In the genomic region with DNA sequence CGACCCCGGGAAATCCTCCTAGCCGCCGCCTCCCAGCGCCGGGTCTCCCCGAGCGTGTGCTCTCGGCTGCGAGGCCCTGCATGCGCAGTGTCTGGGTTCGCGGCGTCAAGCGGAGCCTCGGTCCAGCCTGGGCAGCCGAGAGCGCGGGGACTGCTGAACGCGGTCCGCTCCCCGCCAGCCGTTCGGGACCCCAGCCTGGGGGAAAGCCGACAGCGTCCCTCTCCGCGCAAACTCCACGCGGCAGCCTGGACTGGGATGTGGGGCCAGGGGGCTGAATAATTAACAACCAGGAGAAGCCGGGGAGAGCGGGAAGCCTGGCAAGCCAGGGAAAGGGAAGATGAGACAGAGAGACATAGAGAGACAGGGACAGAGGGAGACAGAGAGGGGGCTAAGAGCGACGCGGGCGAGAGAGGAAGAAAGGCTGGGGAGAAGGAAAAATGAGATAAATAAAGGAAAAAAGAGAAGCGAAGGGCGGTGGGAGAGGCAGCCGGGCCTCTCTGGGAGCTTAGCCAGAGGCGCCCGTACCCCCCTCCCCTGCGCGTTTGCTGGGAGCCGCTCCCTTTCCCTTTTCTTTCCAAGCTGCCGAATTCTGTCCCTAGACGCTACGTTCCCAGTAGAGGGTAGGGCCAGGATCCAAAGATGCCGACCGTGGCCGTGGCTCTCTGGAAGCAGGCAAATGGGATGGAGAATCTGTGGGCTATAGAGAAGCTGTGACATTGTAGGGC, we compare ENCODE assay signal across 10 cellular contexts.
DNase-seq lines count a peak whose midpoint lies in the region; ATAC-seq lines count a peak whose summit lies in the region.
"Had no signal": no experiment of that assay in that cellular context is flagged by ENCODE, and none has a peak within 500 bp of the region (broad histone marks: within the 10 kb centered on the region; RNA-seq: fewer than 3 reads in every experiment).

No MANE protein-coding gene starts in this region.

- DNase-seq in NCI-H82 (lab: John Stamatoyannopoulos, UW) (peak; percentile 47), NCI-H82 treated with DMSO at 0.1 percent for 48 hours (lab: John Stamatoyannopoulos, UW; ENCODE audit: unreplicated experiment) (no peak), anterior cingulate cortex (lab: John Stamatoyannopoulos, UW) (peak in 38 of 58 donors; percentile 25 to 80 (median 46)), left lobe of liver (ENCODE audit: low spot score) (no peak), substantia nigra (lab: John Stamatoyannopoulos, UW) (peak in 13 of 49 donors; percentile 26 to 55 (median 38)), COR-L47 (lab: John Stamatoyannopoulos, UW) (no peak), OCI-M1 (lab: John Stamatoyannopoulos, UW) (no peak)
- DNase-seq: kidney glomerular epithelial cell, NCI-H2081 had no signal

- peak overlapping the region; percentile 63 for H3K27ac ChIP-seq in substantia nigra (ENCODE audit: low read depth, low read length, poor library complexity, severe bottlenecking)

- ATAC-seq in left lobe of liver (peak; percentile 47), GM19035 (IDR thresholded peaks at IDR 0.05; ENCODE audit: unreplicated experiment) (no peak)

Comparison
In these comparisons a context has a peak if more than half of its experiments do, and no peak if none do; other contexts are left out.
1. DNase-seq: peak in NCI-H82 (single experiment) and anterior cingulate cortex (38 of 58); none in NCI-H82 treated with DMSO at 0.1 percent for 48 hours (single experiment), left lobe of liver (single experiment), COR-L47 (single experiment) and OCI-M1 (single experiment).